Comparison of ENCODE assay signal across 13 cellular contexts in genomic region chr5:100004969-100005368, GRCh38.
DNase-seq lines count a peak whose midpoint lies in the region; ATAC-seq and TF ChIP-seq lines count a peak whose summit lies in the region.
"Had no signal": no experiment of that assay in that cellular context is flagged by ENCODE, and none has a peak within 500 bp of the region (broad histone marks: within the 10 kb centered on the region; RNA-seq: fewer than 3 reads in every experiment).

No MANE protein-coding gene starts in this region.

- no peak overlapping the region for H3K4me3 ChIP-seq in smooth muscle cell

- H3K27me3 Mint-ChIP-seq in natural killer cell (ENCODE audit: low read depth in 2 of 2): no peaks in the 10 kb centered on the region

- no peaks in the 10 kb centered on the region for H3K36me3 ChIP-seq in smooth muscle cell (ENCODE audit: low read depth)
- H3K36me3 ChIP-seq: BE2C had no signal

- no peaks in the 10 kb centered on the region for H3K4me1 ChIP-seq in smooth muscle cell (ENCODE audit: low read depth)
- H3K4me1 ChIP-seq: BE2C had no signal

- no peak for TF ChIP-seq CTCF in RWPE1 (conservative IDR thresholded peaks at IDR 0.05; ENCODE audit: low read depth)
- no peak for TF ChIP-seq CTCF in smooth muscle cell (IDR thresholded peaks at IDR 0.05; ENCODE audit: borderline replicate concordance, insufficient read depth, poor library complexity, severe bottlenecking)
- no peak for TF ChIP-seq CTCF in natural killer cell (IDR thresholded peaks at IDR 0.05)

- intact Hi-C loops in natural killer cell (cut with micrococcal nuclease): no loop called here

- H3K9me3 ChIP-seq in smooth muscle cell (replicated peaks; ENCODE audit: low read depth): no peaks in the 10 kb centered on the region
- H3K9me3 ChIP-seq: BE2C had no signal

- no peaks in the 10 kb centered on the region for H3F3A ChIP-seq in smooth muscle cell (ENCODE audit: low read depth)

- no peak overlapping the region for H2AFZ ChIP-seq in smooth muscle cell (ENCODE audit: low read depth)

- H3K27ac Mint-ChIP-seq in natural killer cell: no peak overlapping the region

- H4K20me1 ChIP-seq in smooth muscle cell (ENCODE audit: low read depth): no peaks in the 10 kb centered on the region

- ATAC-seq in esophagus mucosa (peak; percentile 91), natural killer cell (no peak)

- H3K27me3 ChIP-seq in smooth muscle cell (ENCODE audit: low read depth): no peaks in the 10 kb centered on the region
- H3K27me3 ChIP-seq: BE2C had no signal

- H3K4me1 Mint-ChIP-seq in natural killer cell: no peaks in the 10 kb centered on the region

- peaks cover 7 to 9% of the 10 kb centered on the region in 2 donors for H3K9me3 Mint-ChIP-seq in natural killer cell

- H3K36me3 Mint-ChIP-seq in natural killer cell: no peaks in the 10 kb centered on the region

- DNase-seq in HPDE6-E6E7 (ENCODE audit: extremely low spot score): peak; percentile 41
- DNase-seq in RWPE1 (ENCODE audit: low spot score): peak; percentile 26
- DNase-seq in smooth muscle cell (lab: John Stamatoyannopoulos, UW; ENCODE audit: unreplicated experiment): no peak
- DNase-seq in stimulated activated CD4-positive, alpha-beta T cell treated with anti-CD3 and anti-CD28 coated beads, Interleukin-2, amount 100 ng/mL, for 48 hours: no peak
- no peak for DNase-seq in natural killer cell
- DNase-seq in stimulated activated naive CD4-positive, alpha-beta T cell treated with Interleukin-2 at 50 U/mL for 16 hours (lab: John Stamatoyannopoulos, UW): no peak
- DNase-seq: BE2C, DMS79 treated with DMSO at 0.1 percent for 48 hours, Karpas-422, NCI-H187, NCI-H446, NCI-H526 treated with DMSO at 0.1 percent for 48 hours had no signal

- no peaks in the 10 kb centered on the region for H3K79me2 ChIP-seq in smooth muscle cell (ENCODE audit: low read depth)

- H3K27ac ChIP-seq in RWPE1: no peak overlapping the region
- peak overlapping the region; percentile 42 for H3K27ac ChIP-seq in smooth muscle cell (ENCODE audit: low read depth)

- CTCF ChIA-PET in RWPE1 (lab: Yijun Ruan, JAX): no interaction called here

- H3K4me2 ChIP-seq in smooth muscle cell: no peak overlapping the region

- POLR2A ChIA-PET in RWPE1 (lab: Yijun Ruan, JAX; ENCODE audit: low non-redundant PET): no interaction called here

- no peak overlapping the region for H3K4me3 Mint-ChIP-seq in natural killer cell

- H3K9ac ChIP-seq in smooth muscle cell (ENCODE audit: low read depth): no peak overlapping the region

Comparison
In these comparisons a context has a peak if more than half of its experiments do, and no peak if none do; other contexts are left out.
1. DNase-seq: peak in HPDE6-E6E7 (single experiment) and RWPE1 (single experiment); none in smooth muscle cell (single experiment), stimulated activated CD4-positive, alpha-beta T cell treated with anti-CD3 and anti-CD28 coated beads, Interleukin-2, amount 100 ng/mL, for 48 hours (0 of 2), natural killer cell (single experiment) and stimulated activated naive CD4-positive, alpha-beta T cell treated with Interleukin-2 at 50 U/mL for 16 hours (single experiment).